8 cellular contexts compared by ENCODE assay signal in the genomic region with DNA sequence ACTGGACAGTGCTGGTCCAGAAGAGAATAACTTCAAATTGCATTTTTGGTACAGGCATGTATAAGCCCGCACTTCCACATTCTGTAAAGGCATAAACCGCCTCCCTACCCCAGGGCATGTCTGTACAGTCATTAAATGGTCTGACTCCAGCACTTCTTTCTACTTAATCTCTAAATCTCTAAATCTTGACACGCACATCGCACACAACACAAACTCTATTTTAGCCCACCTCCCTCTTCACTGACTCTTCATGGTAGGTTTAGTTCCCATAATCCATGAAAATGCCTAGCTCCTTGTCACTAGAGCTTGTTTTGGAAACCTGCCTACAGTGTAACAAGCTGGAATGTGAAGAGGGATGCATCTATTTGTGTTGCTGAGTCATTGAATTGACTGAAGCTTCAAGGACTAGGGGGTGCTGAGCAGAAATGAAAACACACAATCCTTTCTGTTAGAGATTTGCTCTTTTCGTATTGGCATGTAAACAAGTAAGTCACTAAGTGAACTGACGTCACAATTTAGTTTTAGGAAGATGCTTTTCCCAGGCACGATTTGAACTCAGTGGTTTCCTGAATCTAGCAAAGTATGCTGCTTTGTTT. TPM values are rescaled to one million over a fixed set of nuclear protein-coding genes. Genes with fewer than 3 reads are reported as not detected.
A peak's percentile ranks its signal among the peaks of the same experiment; 100 is the strongest.
DNase-seq lines count a peak whose midpoint lies in the region; ATAC-seq and TF ChIP-seq lines count a peak whose summit lies in the region.

No MANE protein-coding gene starts in this region.

- H3K4me3 ChIP-seq in fibroblast of villous mesenchyme (ENCODE audit: low read depth, low read length) (peak overlapping the region; percentile 83), neural progenitor cell (peak overlapping the region; percentile 95)

- peak overlapping the region; percentile 84 for H3K4me2 ChIP-seq in neural progenitor cell

- H4K20me1 ChIP-seq in neural progenitor cell (ENCODE audit: low read depth) = peaks cover 13% of the 10 kb centered on the region

- H3K36me3 Mint-ChIP-seq in activated CD8-positive, alpha-beta memory T cell treated with anti-CD3 and anti-CD28 coated beads, Interleukin-2, amount 10 ng/mL, durations not matched to agents 7 days and 5 days = no peaks in the 10 kb centered on the region
- H3K36me3 Mint-ChIP-seq in activated B cell treated with CpG ODN at 0.5 μM for 24 hours (ENCODE audit: low read depth) (peaks cover 4% of the 10 kb centered on the region), neural progenitor cell (no peaks in the 10 kb centered on the region)

- no peak overlapping the region for H2AFZ ChIP-seq in neural progenitor cell (replicated peaks)

- H3K9me3 ChIP-seq in neural progenitor cell (ENCODE audit: low read depth) = no peaks in the 10 kb centered on the region

- no peak for TF ChIP-seq CTCF in activated B cell treated with CpG ODN at 0.5 μM for 24 hours (IDR thresholded peaks at IDR 0.05)
- TF ChIP-seq CTCF in fibroblast of villous mesenchyme (IDR thresholded peaks at IDR 0.05; ENCODE audit: insufficient read depth, low read depth, low read length) = no peak
- no peak for TF ChIP-seq CTCF in neural progenitor cell (IDR thresholded peaks at IDR 0.05)

- H3K27me3 Mint-ChIP-seq in activated CD8-positive, alpha-beta memory T cell treated with anti-CD3 and anti-CD28 coated beads, Interleukin-2, amount 10 ng/mL, durations not matched to agents 7 days and 5 days = no peaks in the 10 kb centered on the region
- H3K27me3 Mint-ChIP-seq in activated B cell treated with CpG ODN at 0.5 μM for 24 hours = no peaks in the 10 kb centered on the region
- H3K27me3 Mint-ChIP-seq in neural progenitor cell (ENCODE audit: insufficient read depth, low read depth) = peaks cover 5% of the 10 kb centered on the region

- H3K79me2 ChIP-seq in neural progenitor cell (ENCODE audit: low read depth) = peaks cover 29% of the 10 kb centered on the region

- no peak for ATAC-seq in activated CD8-positive, alpha-beta memory T cell treated with anti-CD3 and anti-CD28 coated beads, Interleukin-2, amount 10 ng/mL, durations not matched to agents 7 days and 5 days
- no peak for ATAC-seq in activated B cell treated with CpG ODN at 0.5 μM for 24 hours (ENCODE audit: low read depth)
- ATAC-seq in HG03342 (IDR thresholded peaks at IDR 0.05; ENCODE audit: unreplicated experiment) = no peak

- POLR2A ChIA-PET in activated B cell treated with CpG ODN at 0.5 μM for 24 hours (lab: Charles Lee) = interaction anchor here (0.6 kb wide), 3 partner anchors 129 to 271 kb away, joined by 4 to 11 read pairs (median 5); no protein-coding TSS in a partner anchor

- no peak overlapping the region for H3K9ac ChIP-seq in neural progenitor cell

- no peak overlapping the region for H3K27ac ChIP-seq in neural progenitor cell

- intact Hi-C loops in activated B cell treated with CpG ODN at 0.5 μM for 24 hours (cut with micrococcal nuclease) = no loop called here

- peak overlapping the region; percentile 91 for H3K27ac Mint-ChIP-seq in activated CD8-positive, alpha-beta memory T cell treated with anti-CD3 and anti-CD28 coated beads, Interleukin-2, amount 10 ng/mL, durations not matched to agents 7 days and 5 days
- no peak overlapping the region for H3K27ac Mint-ChIP-seq in activated B cell treated with CpG ODN at 0.5 μM for 24 hours
- no peak overlapping the region for H3K27ac Mint-ChIP-seq in neural progenitor cell

- no peaks in the 10 kb centered on the region for H3K36me3 ChIP-seq in neural progenitor cell

- peaks cover 24% of the 10 kb centered on the region for H3K27me3 ChIP-seq in neural progenitor cell

- H3F3A ChIP-seq in neural progenitor cell (ENCODE audit: low read depth) = peaks cover 43% of the 10 kb centered on the region

- CTCF ChIA-PET in activated CD8-positive, alpha-beta memory T cell treated with anti-CD3 and anti-CD28 coated beads, Interleukin-2, amount 10 ng/mL, durations not matched to agents 7 days and 5 days (lab: Charles Lee) = no interaction called here
- CTCF ChIA-PET in activated B cell treated with CpG ODN at 0.5 μM for 24 hours (lab: Charles Lee) = no interaction called here

- H3K4me1 ChIP-seq in neural progenitor cell = peaks cover 33% of the 10 kb centered on the region

- peaks cover 41% of the 10 kb centered on the region for H3K4me1 Mint-ChIP-seq in activated CD8-positive, alpha-beta memory T cell treated with anti-CD3 and anti-CD28 coated beads, Interleukin-2, amount 10 ng/mL, durations not matched to agents 7 days and 5 days
- H3K4me1 Mint-ChIP-seq in activated B cell treated with CpG ODN at 0.5 μM for 24 hours (peaks cover 24% of the 10 kb centered on the region), neural progenitor cell (peaks cover 43% of the 10 kb centered on the region)

- DNase-seq in activated CD8-positive, alpha-beta memory T cell treated with anti-CD3 and anti-CD28 coated beads, Interleukin-2, amount 10 ng/mL, durations not matched to agents 7 days and 5 days = no peak
- no peak for DNase-seq in activated CD8-positive, alpha-beta memory T cell treated with anti-CD3 and anti-CD28 coated beads, Interleukin-2, amount 50 U/mL, for 48 hours
- DNase-seq in NCI-H2171 treated with DMSO at 0.1 percent for 48 hours (lab: John Stamatoyannopoulos, UW) = peak; percentile 42
- DNase-seq in activated B cell treated with CpG ODN at 0.5 μM for 24 hours = no peak
- DNase-seq in fibroblast of villous mesenchyme (ENCODE audit: low read depth) = peak; percentile 97
- peak; percentile 45 for DNase-seq in neural progenitor cell (ENCODE audit: low spot score)
- no peak for DNase-seq in cerebellar nuclear complex (lab: John Stamatoyannopoulos, UW)

- no peaks in the 10 kb centered on the region for H3K9me3 Mint-ChIP-seq in activated CD8-positive, alpha-beta memory T cell treated with anti-CD3 and anti-CD28 coated beads, Interleukin-2, amount 10 ng/mL, durations not matched to agents 7 days and 5 days (ENCODE audit: low read depth)
- H3K9me3 Mint-ChIP-seq in activated B cell treated with CpG ODN at 0.5 μM for 24 hours (no peaks in the 10 kb centered on the region), neural progenitor cell (no peaks in the 10 kb centered on the region)

- peak overlapping the region; percentile 84 for H3K4me3 Mint-ChIP-seq in activated CD8-positive, alpha-beta memory T cell treated with anti-CD3 and anti-CD28 coated beads, Interleukin-2, amount 10 ng/mL, durations not matched to agents 7 days and 5 days
- H3K4me3 Mint-ChIP-seq in activated B cell treated with CpG ODN at 0.5 μM for 24 hours = peak overlapping the region; percentile 91
- peak overlapping the region; percentile 91 for H3K4me3 Mint-ChIP-seq in neural progenitor cell

RNA-seq across cellular contexts. Expression of gene DUSP14, which starts 1.6 kb away (rescaled TPM):
- 10 to 100 TPM; 11.4 to 16.9 TPM for total RNA-seq in activated CD8-positive, alpha-beta memory T cell treated with anti-CD3 and anti-CD28 coated beads, Interleukin-2, amount 10 ng/mL, durations not matched to agents 7 days and 5 days
- 4.3 TPM in 2 replicates for total RNA-seq in activated B cell treated with CpG ODN at 0.5 μM for 24 hours
- 65.7 and 91.5 TPM in 2 replicates for total RNA-seq in fibroblast of villous mesenchyme
- 17.3 and 21.6 TPM in 2 replicates for total RNA-seq in neural progenitor cell (ENCODE audit: low replicate concordance)

Comparison
In these comparisons a context has a peak if more than half of its experiments do, and no peak if none do; other contexts are left out.
1. DNase-seq: peak in NCI-H2171 treated with DMSO at 0.1 percent for 48 hours (single experiment), fibroblast of villous mesenchyme (single experiment) and neural progenitor cell (single experiment); none in activated CD8-positive, alpha-beta memory T cell treated with anti-CD3 and anti-CD28 coated beads, Interleukin-2, amount 10 ng/mL, durations not matched to agents 7 days and 5 days (single experiment), activated CD8-positive, alpha-beta memory T cell treated with anti-CD3 and anti-CD28 coated beads, Interleukin-2, amount 50 U/mL, for 48 hours (single experiment), activated B cell treated with CpG ODN at 0.5 μM for 24 hours (single experiment) and cerebellar nuclear complex (0 of 2).
2. Peak in every context shown above with its lines, with median percentiles within 50 percentile points of each other: H3K4me3 Mint-ChIP-seq.